In the genomic region with DNA sequence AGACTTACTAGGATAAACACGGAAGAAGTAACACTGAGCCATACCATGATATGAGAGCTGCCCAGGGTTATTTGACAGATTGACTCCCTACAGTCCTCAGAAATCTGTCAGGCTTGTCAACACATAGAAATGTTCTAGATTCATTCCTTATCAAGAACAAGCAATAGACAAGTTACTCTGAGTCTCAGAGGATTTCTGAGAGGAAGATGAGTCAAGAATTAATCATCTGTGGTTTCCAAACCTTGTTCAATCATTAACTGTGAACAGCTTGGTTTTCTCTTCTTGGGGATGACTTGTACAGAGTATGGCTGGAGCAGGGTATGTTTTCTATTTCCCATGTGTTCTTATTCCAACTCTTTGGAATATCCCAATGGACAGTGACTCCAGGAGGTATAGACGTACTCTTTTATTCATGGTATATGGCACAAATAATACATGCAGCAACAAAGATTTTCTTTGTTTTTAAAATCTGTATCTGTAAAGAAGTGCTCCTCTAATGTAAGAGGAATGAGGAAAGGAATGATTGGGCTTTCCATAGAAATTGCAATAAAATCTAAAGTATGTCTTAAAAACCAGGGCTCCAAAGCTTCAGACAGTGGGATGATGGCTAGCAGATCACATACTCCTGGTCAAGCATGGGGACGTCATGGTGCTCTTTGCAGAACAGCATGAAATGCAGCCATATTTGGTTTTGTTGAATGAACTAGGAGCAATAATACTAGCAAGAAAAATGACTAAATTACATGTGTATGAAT, we compare ENCODE assay signal across 10 cellular contexts. TPM values are rescaled to one million over a fixed set of nuclear protein-coding genes. Genes with fewer than 3 reads are reported as not detected.
A peak's percentile ranks its signal among the peaks of the same experiment; 100 is the strongest.
DNase-seq lines count a peak whose midpoint lies in the region; ATAC-seq and TF ChIP-seq lines count a peak whose summit lies in the region.
"Had no signal": no experiment of that assay in that cellular context is flagged by ENCODE, and none has a peak within 500 bp of the region (broad histone marks: within the 10 kb centered on the region; RNA-seq: fewer than 3 reads in every experiment).

No MANE protein-coding gene starts in this region.

- TF ChIP-seq CTCF in adrenal gland (IDR thresholded peaks at IDR 0.05), result no peak
- TF ChIP-seq CTCF in GM13976 (IDR thresholded peaks at IDR 0.05; ENCODE audit: borderline replicate concordance, control extremely low read depth, extremely low read depth, insufficient read depth, missing control alignments), result no peak

- no peaks in the 10 kb centered on the region for H3K4me1 ChIP-seq in adrenal gland (replicated peaks in 1 of 2)

- H3K4me3 ChIP-seq in adrenal gland, result no peak overlapping the region

- intact Hi-C loops in adrenal gland (cut with DNase I), result no loop called here

- no peaks in the 10 kb centered on the region for H3K9me3 ChIP-seq in adrenal gland (replicated peaks in 1 of 3)

- H3K36me3 ChIP-seq in adrenal gland (replicated peaks in 1 of 2), result no peaks in the 10 kb centered on the region

- H3K27me3 ChIP-seq in adrenal gland, result no peaks in the 10 kb centered on the region

- peak; percentile 88 for ATAC-seq in GM21825 (IDR thresholded peaks at IDR 0.05; ENCODE audit: unreplicated experiment)

- no peak overlapping the region for H3K27ac ChIP-seq in adrenal gland

- WGBS in adrenal gland, 4 donors, result 66 to 84% (median 71%) methylated on average over 3 of the region's 3 CpGs

- in situ Hi-C loops in GM13976 (cut with MboI; ENCODE audit: low sequenced_read_pairs, unreplicated experiment), result no loop called here

- TF ChIP-seq POLR2A in adrenal gland (IDR thresholded peaks at IDR 0.05), result no peak

- DNase-seq in ELR (ENCODE audit: low read depth) (peak; percentile 93), LHCN-M2 (ENCODE audit: low read depth) (peak; percentile 87), hepatic stellate cell (ENCODE audit: low spot score) (peak; percentile 32), adrenal gland (no peak), GM13976 (ENCODE audit: low spot score) (no peak), cerebellum (ENCODE audit: low spot score) (no peak)
- DNase-seq in central memory CD4-positive, alpha-beta T cell, result no peak
- DNase-seq: activated effector memory CD4-positive, alpha-beta T cell treated with Interleukin-2 at 50 U/mL for 16 hours; NCI-H526 had no signal

RNA-seq across cellular contexts. Expression of a gene that starts 11.9 kb away (rescaled TPM):
- total RNA-seq in LHCN-M2 (2014; rRNA removed) (13.1 and 14.9 TPM in 2 replicates), adrenal gland (10 to 100 TPM in 1 of 8 donors, 1 to 10 TPM in 7; 3.1 to 12.2 (median 5.6) TPM), cerebellum (9.4 TPM)
- polyA plus RNA-seq in LHCN-M2 (2012), result 2.0 TPM
- polyA plus RNA-seq in adrenal gland, result 1 to 10 TPM; 5.8 to 9.6 (median 6.8) TPM

RNA-seq across cellular contexts. Expression of a gene that starts 24.4 kb away (rescaled TPM):
- 0.26 TPM in 1 of 2 replicates, not detected in the other for total RNA-seq in LHCN-M2 (2014; rRNA removed)
- polyA plus RNA-seq in LHCN-M2 (2012), result 0.05 TPM
- total RNA-seq in adrenal gland, result under 1 TPM in 5 of 8 donors, not detected in 3; 0.11 to 0.97 (median 0.23) TPM
- polyA plus RNA-seq in adrenal gland, result 1 to 10 TPM in 2 of 3 donors, under 1 TPM in 1; 0.40 to 2.2 (median 1.5) TPM
- total RNA-seq in cerebellum, result 0.09 TPM

Comparison
In these comparisons a context has a peak if more than half of its experiments do, and no peak if none do; other contexts are left out.
1. DNase-seq: peak in ELR (single experiment), LHCN-M2 (single experiment) and hepatic stellate cell (single experiment); none in adrenal gland (0 of 7), GM13976 (single experiment), cerebellum (single experiment) and central memory CD4-positive, alpha-beta T cell (single experiment).